18 cellular contexts compared by ENCODE assay signal in genomic region chr6:82863771-82864170, GRCh38.
DNase-seq lines count a peak whose midpoint lies in the region; ATAC-seq lines count a peak whose summit lies in the region.
"Had no signal": no experiment of that assay in that cellular context is flagged by ENCODE, and none has a peak within 500 bp of the region (broad histone marks: within the 10 kb centered on the region; RNA-seq: fewer than 3 reads in every experiment).

No MANE protein-coding gene starts in this region.

- ATAC-seq in HG03442 (IDR thresholded peaks at IDR 0.05; ENCODE audit: unreplicated experiment): no peak
- ATAC-seq: A549; CD8-positive, alpha-beta T cell; GM12878 had no signal

- in situ Hi-C loops in Caki2 (cut with HindIII; ENCODE audit: low pct_unique_long_range_greater_than_20kb, low sequenced_read_pairs): no loop called here

- DNase-seq in Caki2 (ENCODE audit: low read depth) (peak; percentile 51), glomerular visceral epithelial cell (ENCODE audit: extremely low spot score) (peak; percentile 22), renal cortical epithelial cell (ENCODE audit: low read depth) (peak; percentile 50), SHP77 (lab: John Stamatoyannopoulos, UW) (no peak)
- DNase-seq: AML-193; Caco-2; CD4-positive, alpha-beta T cell; CD8-positive, alpha-beta T cell; DMS 273 treated with DMSO at 0.1 percent for 48 hours; DMS153; DMS53; DMS79; DND-41; EL; GDM1 had no signal

Comparison
In these comparisons a context has a peak if more than half of its experiments do, and no peak if none do; other contexts are left out.
1. DNase-seq: peak in Caki2 (single experiment), glomerular visceral epithelial cell (single experiment) and renal cortical epithelial cell (single experiment); none in SHP77 (0 of 2).